ENCODE assay signal across 17 cellular contexts in genomic region chr21:43861716-43862115, GRCh38.
A peak's percentile ranks its signal among the peaks of the same experiment; 100 is the strongest.
DNase-seq lines count a peak whose midpoint lies in the region; ATAC-seq and TF ChIP-seq lines count a peak whose summit lies in the region.
"Had no signal": no experiment of that assay in that cellular context is flagged by ENCODE, and none has a peak within 500 bp of the region (broad histone marks: within the 10 kb centered on the region; RNA-seq: fewer than 3 reads in every experiment).

No MANE protein-coding gene starts in this region.

- peak; percentile 49 for ATAC-seq in stimulated activated memory B cell treated with anti-CD40 and anti-IgM and Interleukin-4, amounts not matched to agents 10 μg/mL and 1 μg/mL and 100 μg/mL, for 72 hours
- no peak for ATAC-seq in stimulated activated naive CD8-positive, alpha-beta T cell treated with anti-CD3 and anti-CD28 coated beads, Interleukin-15, amount 100 ng/mL, for 72 hours

- DNase-seq in NCI-H2196 (lab: John Stamatoyannopoulos, UW; ENCODE audit: unreplicated experiment) = peak; percentile 14
- DNase-seq in NCI-H2196 treated with DMSO at 0.1 percent for 48 hours (lab: John Stamatoyannopoulos, UW; ENCODE audit: unreplicated experiment) = no peak
- DNase-seq in NCI-H2029 treated with DMSO at 0.1 percent for 48 hours (lab: John Stamatoyannopoulos, UW) = peak; percentile 41
- no peak for DNase-seq in stimulated activated naive CD8-positive, alpha-beta T cell treated with anti-CD3 and anti-CD28 coated beads, Interleukin-15, amount 100 ng/mL, for 72 hours
- no peak for DNase-seq in coronary artery (ENCODE audit: low spot score)
- no peak for DNase-seq in iPS-NIHi11 (ENCODE audit: low spot score)
- DNase-seq: activated CD4-positive, alpha-beta T cell treated with anti-CD3 and anti-CD28 coated beads, Interleukin-2, amount 10 ng/mL, durations not matched to agents 7 days and 5 days; activated naive CD4-positive, alpha-beta T cell treated with Interleukin-2 at 50 U/mL for 16 hours; DMS153; foreskin fibroblast; mesendoderm; NCI-H1930; stimulated activated CD4-positive, alpha-beta T cell treated with anti-CD3 and anti-CD28 coated beads, Interleukin-4, amount 100 ng/mL, for 4 hours; SW 1271 had no signal

- peaks cover under 1% of the 10 kb centered on the region for H3K36me3 Mint-ChIP-seq in stimulated activated memory B cell treated with anti-CD40 and anti-IgM and Interleukin-4, amounts not matched to agents 10 μg/mL and 1 μg/mL and 100 μg/mL, for 72 hours

- peak overlapping the region; percentile 76 for H3K27ac Mint-ChIP-seq in stimulated activated memory B cell treated with anti-CD40 and anti-IgM and Interleukin-4, amounts not matched to agents 10 μg/mL and 1 μg/mL and 100 μg/mL, for 72 hours
- peak overlapping the region in 1 of 2 donors; percentile 48 for H3K27ac Mint-ChIP-seq in stimulated activated naive CD8-positive, alpha-beta T cell treated with anti-CD3 and anti-CD28 coated beads, Interleukin-15, amount 100 ng/mL, for 72 hours
- H3K27ac Mint-ChIP-seq: activated CD4-positive, alpha-beta T cell treated with anti-CD3 and anti-CD28 coated beads, Interleukin-2, amount 10 ng/mL, durations not matched to agents 7 days and 5 days had no signal

- peaks cover 24% of the 10 kb centered on the region for H3K4me1 Mint-ChIP-seq in stimulated activated memory B cell treated with anti-CD40 and anti-IgM and Interleukin-4, amounts not matched to agents 10 μg/mL and 1 μg/mL and 100 μg/mL, for 72 hours
- peaks cover 12% of the 10 kb centered on the region for H3K4me1 Mint-ChIP-seq in stimulated activated naive CD8-positive, alpha-beta T cell treated with anti-CD3 and anti-CD28 coated beads, Interleukin-15, amount 100 ng/mL, for 72 hours

- H3K27ac ChIP-seq in VCaP (0 out of 2 replicates have a peak overlapping the region, but pooled peaks have one; percentile 80), coronary artery (no peak overlapping the region)

- no peaks in the 10 kb centered on the region for H3K9me3 Mint-ChIP-seq in stimulated activated memory B cell treated with anti-CD40 and anti-IgM and Interleukin-4, amounts not matched to agents 10 μg/mL and 1 μg/mL and 100 μg/mL, for 72 hours
- no peaks in the 10 kb centered on the region for H3K9me3 Mint-ChIP-seq in stimulated activated naive CD8-positive, alpha-beta T cell treated with anti-CD3 and anti-CD28 coated beads, Interleukin-15, amount 100 ng/mL, for 72 hours
- H3K9me3 Mint-ChIP-seq: activated CD4-positive, alpha-beta T cell treated with anti-CD3 and anti-CD28 coated beads, Interleukin-2, amount 10 ng/mL, durations not matched to agents 7 days and 5 days had no signal

- H3K4me3 ChIP-seq in coronary artery = no peak overlapping the region
- H3K4me3 ChIP-seq: smooth muscle cell had no signal

- H3K27me3 Mint-ChIP-seq in stimulated activated memory B cell treated with anti-CD40 and anti-IgM and Interleukin-4, amounts not matched to agents 10 μg/mL and 1 μg/mL and 100 μg/mL, for 72 hours = no peaks in the 10 kb centered on the region
- no peaks in the 10 kb centered on the region for H3K27me3 Mint-ChIP-seq in stimulated activated naive CD8-positive, alpha-beta T cell treated with anti-CD3 and anti-CD28 coated beads, Interleukin-15, amount 100 ng/mL, for 72 hours

- TF ChIP-seq CTCF in VCaP (conservative IDR thresholded peaks at IDR 0.05) (no peak), coronary artery (IDR thresholded peaks at IDR 0.05) (no peak)

- H3K4me3 Mint-ChIP-seq in stimulated activated memory B cell treated with anti-CD40 and anti-IgM and Interleukin-4, amounts not matched to agents 10 μg/mL and 1 μg/mL and 100 μg/mL, for 72 hours = no peak overlapping the region
- H3K4me3 Mint-ChIP-seq in stimulated activated naive CD8-positive, alpha-beta T cell treated with anti-CD3 and anti-CD28 coated beads, Interleukin-15, amount 100 ng/mL, for 72 hours = no peak overlapping the region
- H3K4me3 Mint-ChIP-seq: activated CD4-positive, alpha-beta T cell treated with anti-CD3 and anti-CD28 coated beads, Interleukin-2, amount 10 ng/mL, durations not matched to agents 7 days and 5 days had no signal

Comparison
In these comparisons a context has a peak if more than half of its experiments do, and no peak if none do; other contexts are left out.
1. DNase-seq: peak in NCI-H2196 (single experiment) and NCI-H2029 treated with DMSO at 0.1 percent for 48 hours (single experiment); none in NCI-H2196 treated with DMSO at 0.1 percent for 48 hours (single experiment), stimulated activated naive CD8-positive, alpha-beta T cell treated with anti-CD3 and anti-CD28 coated beads, Interleukin-15, amount 100 ng/mL, for 72 hours (0 of 2), coronary artery (single experiment) and iPS-NIHi11 (single experiment).